Comparison of ENCODE assay signal across 8 cellular contexts in the genomic region with DNA sequence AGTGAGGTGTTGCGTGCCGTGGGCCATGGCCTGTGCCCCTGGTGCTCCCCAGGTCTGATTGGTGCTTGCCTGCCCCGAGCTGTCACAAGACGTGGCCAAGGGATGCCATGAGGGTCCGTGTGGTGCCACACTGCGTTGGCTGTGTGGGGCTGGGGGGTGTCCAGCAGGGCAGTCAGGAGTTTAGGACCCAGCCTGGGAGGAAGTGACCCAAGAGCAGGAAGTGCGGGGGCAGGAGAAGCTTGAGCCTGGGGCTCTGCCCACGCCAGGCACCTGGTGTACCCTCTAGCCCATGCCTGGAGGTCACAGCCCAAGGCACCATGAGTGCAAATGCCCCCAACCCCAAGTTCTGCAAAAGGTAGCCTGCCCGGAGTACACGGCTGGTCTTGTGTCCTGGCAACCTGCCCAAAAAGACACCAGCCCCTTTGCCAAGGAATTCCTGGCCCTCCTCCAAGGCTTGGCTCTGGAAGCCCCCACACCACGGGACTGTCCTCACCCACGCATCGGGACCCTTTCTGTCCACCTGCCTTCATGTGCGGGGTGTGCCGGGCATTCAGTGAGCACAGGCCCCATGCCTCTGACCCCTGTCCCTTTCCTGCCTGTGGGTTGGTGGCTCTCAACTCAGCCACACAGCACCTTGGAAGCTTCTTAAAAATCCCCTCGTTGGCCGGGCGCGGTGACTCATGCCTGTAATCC. TPM values are rescaled to one million over a fixed set of nuclear protein-coding genes. Genes with fewer than 3 reads are reported as not detected.
DNase-seq lines count a peak whose midpoint lies in the region; ATAC-seq and TF ChIP-seq lines count a peak whose summit lies in the region.
"Had no signal": no experiment of that assay in that cellular context is flagged by ENCODE, and none has a peak within 500 bp of the region (broad histone marks: within the 10 kb centered on the region; RNA-seq: fewer than 3 reads in every experiment).

No MANE protein-coding gene starts in this region.

- peak; percentile 13 to 44 for ATAC-seq in left cardiac atrium

- POLR2A ChIA-PET in HEK293 (lab: Yijun Ruan, JAX): interaction anchor here (0.8 to 1.0 kb wide), 2 partner anchors 25 to 103 kb away, joined by 3 to 5 read pairs; a partner anchor contains a TSS
- POLR2A ChIA-PET in activated CD4-positive, alpha-beta memory T cell treated with anti-CD3 and anti-CD28 coated beads, Interleukin-2, amount 10 ng/mL, durations not matched to agents 7 days and 5 days (lab: Charles Lee): interaction anchor here (0.8 to 2.6 kb wide), 6 partner anchors 9 to 34 kb away, joined by 4 to 20 read pairs (median 5); a partner anchor contains a TSS

- 39 to 63% (median 56%) methylated on average over 16 to 19 of the region's 19 CpGs for WGBS in spleen, 5 donors

- H3K9me3 ChIP-seq in HEK293 (ENCODE audit: control insufficient read depth, insufficient read depth, low read depth, low read length): no peaks in the 10 kb centered on the region
- H3K9me3 ChIP-seq in spleen: no peaks in the 10 kb centered on the region

- no peak for TF ChIP-seq POLR2A in spleen (IDR thresholded peaks at IDR 0.05)

- H3K36me3 ChIP-seq in HEK293 (ENCODE audit: control insufficient read depth in 2 of 2, insufficient read depth in 1 of 2, low read length in 2 of 2) (peaks cover 9 to 43% of the 10 kb centered on the region in 2 experiments; a peak in 2 of 3 replicates), spleen (peaks cover 0 to 69% (median 35%) of the 10 kb centered on the region in 6 donors)

- intact Hi-C loops in left cardiac atrium (cut with DNase I) (loop anchor here in 1 of 2 donors (2.0 kb wide), 1 partner anchor 33 kb away; a partner anchor contains a TSS), spleen (cut with DNase I; ENCODE audit: low total_unique reads) (no loop called here)

- no peaks in the 10 kb centered on the region for H3K27me3 Mint-ChIP-seq in activated CD4-positive, alpha-beta memory T cell treated with anti-CD3 and anti-CD28 coated beads, Interleukin-2, amount 10 ng/mL, durations not matched to agents 7 days and 5 days

- H3K27ac ChIP-seq in HEK293 (ENCODE audit: extremely low read depth, low read depth, low read length) (no peak overlapping the region), spleen (peak overlapping the region; percentile 4 to 92 (median 86))

- peak overlapping the region; percentile 73 for H3K4me3 Mint-ChIP-seq in activated CD4-positive, alpha-beta memory T cell treated with anti-CD3 and anti-CD28 coated beads, Interleukin-2, amount 10 ng/mL, durations not matched to agents 7 days and 5 days

- 0 out of 2 replicates have a peak, but pooled peaks cover 5% of the 10 kb centered on the region for H3K4me1 ChIP-seq in HEK293 (ENCODE audit: control insufficient read depth, insufficient read depth, low read length)
- peaks cover 56 to 69% (median 58%) of the 10 kb centered on the region in 6 donors for H3K4me1 ChIP-seq in spleen

- H3K4me3 ChIP-seq in HEK293 (ENCODE audit: low read depth, low read length) (no peak overlapping the region), spleen (peak overlapping the region in 2 of 8 donors; percentile 35 to 66)

- CTCF ChIA-PET in HEK293 (lab: Yijun Ruan, JAX): interaction anchor here (3.9 to 4.7 kb wide), 2 partner anchors 16 to 101 kb away, joined by 14 to 19 read pairs; no protein-coding TSS in a partner anchor
- CTCF ChIA-PET in activated CD4-positive, alpha-beta memory T cell treated with anti-CD3 and anti-CD28 coated beads, Interleukin-2, amount 10 ng/mL, durations not matched to agents 7 days and 5 days (lab: Charles Lee): interaction anchor here (0.9 to 2.9 kb wide), 3 partner anchors 16 to 33 kb away, joined by 3 to 36 read pairs (median 4); a partner anchor contains a TSS

- peaks cover 11% of the 10 kb centered on the region for H3K36me3 Mint-ChIP-seq in activated CD4-positive, alpha-beta memory T cell treated with anti-CD3 and anti-CD28 coated beads, Interleukin-2, amount 10 ng/mL, durations not matched to agents 7 days and 5 days (ENCODE audit: low read depth)

- H3K4me1 Mint-ChIP-seq in activated CD4-positive, alpha-beta memory T cell treated with anti-CD3 and anti-CD28 coated beads, Interleukin-2, amount 10 ng/mL, durations not matched to agents 7 days and 5 days: peaks cover 56% of the 10 kb centered on the region

- H3K27ac Mint-ChIP-seq in activated CD4-positive, alpha-beta memory T cell treated with anti-CD3 and anti-CD28 coated beads, Interleukin-2, amount 10 ng/mL, durations not matched to agents 7 days and 5 days: peak overlapping the region; percentile 97

- H3K27me3 ChIP-seq in spleen (replicated peaks in 1 of 7): no peaks in the 10 kb centered on the region

- H3K9me3 Mint-ChIP-seq in activated CD4-positive, alpha-beta memory T cell treated with anti-CD3 and anti-CD28 coated beads, Interleukin-2, amount 10 ng/mL, durations not matched to agents 7 days and 5 days: no peaks in the 10 kb centered on the region

- DNase-seq in activated CD4-positive, alpha-beta memory T cell treated with anti-CD3 and anti-CD28 coated beads, Interleukin-2, amount 10 ng/mL, durations not matched to agents 7 days and 5 days: peak; percentile 33
- no peak for DNase-seq in left cardiac atrium
- DNase-seq in spleen: no peak
- no peak for DNase-seq in NCI-H2171 (lab: John Stamatoyannopoulos, UW)
- DNase-seq in SHP77 (lab: John Stamatoyannopoulos, UW): no peak
- DNase-seq in medulla oblongata (ENCODE audit: extremely low spot score): no peak
- DNase-seq: cortex of kidney had no signal

- TF ChIP-seq CTCF in HEK293 (tag by site-specific recombination; IDR thresholded peaks at IDR 0.05) (no peak), spleen (IDR thresholded peaks at IDR 0.05 in 8 of 11, conservative IDR thresholded peaks at IDR 0.05 in 3 of 11) (no peak)

TF ChIP-seq in HEK293, 187 proteins besides CTCF, POLR2A, EP300 and RAD21 (continues in another document):
- TF ChIP-seq ZFHX2 (tag by site-specific recombination; conservative IDR thresholded peaks at IDR 0.05) (peak; percentile 44), KLF9 (tag by site-specific recombination; IDR thresholded peaks at IDR 0.05; ENCODE audit: low read depth) (no peak), ZIC2 (tag by site-specific recombination; IDR thresholded peaks at IDR 0.05) (0 out of 2 replicates have a peak, but pooled peaks have one; percentile 4), EGR2 (tag by site-specific recombination; IDR thresholded peaks at IDR 0.05; ENCODE audit: low read depth) (peak; percentile 50; the same call in 1 of the 2 replicates), YY2 (tag by site-specific recombination; IDR thresholded peaks at IDR 0.05) (no peak)
- TF ChIP-seq, protein P1, sequence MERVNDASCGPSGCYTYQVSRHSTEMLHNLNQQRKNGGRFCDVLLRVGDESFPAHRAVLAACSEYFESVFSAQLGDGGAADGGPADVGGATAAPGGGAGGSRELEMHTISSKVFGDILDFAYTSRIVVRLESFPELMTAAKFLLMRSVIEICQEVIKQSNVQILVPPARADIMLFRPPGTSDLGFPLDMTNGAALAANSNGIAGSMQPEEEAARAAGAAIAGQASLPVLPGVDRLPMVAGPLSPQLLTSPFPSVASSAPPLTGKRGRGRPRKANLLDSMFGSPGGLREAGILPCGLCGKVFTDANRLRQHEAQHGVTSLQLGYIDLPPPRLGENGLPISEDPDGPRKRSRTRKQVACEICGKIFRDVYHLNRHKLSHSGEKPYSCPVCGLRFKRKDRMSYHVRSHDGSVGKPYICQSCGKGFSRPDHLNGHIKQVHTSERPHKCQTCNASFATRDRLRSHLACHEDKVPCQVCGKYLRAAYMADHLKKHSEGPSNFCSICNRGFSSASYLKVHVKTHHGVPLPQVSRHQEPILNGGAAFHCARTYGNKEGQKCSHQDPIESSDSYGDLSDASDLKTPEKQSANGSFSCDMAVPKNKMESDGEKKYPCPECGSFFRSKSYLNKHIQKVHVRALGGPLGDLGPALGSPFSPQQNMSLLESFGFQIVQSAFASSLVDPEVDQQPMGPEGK (tag by site-specific recombination; IDR thresholded peaks at IDR 0.05): peak; percentile 11; the same call in 1 of the 2 replicates
- TF ChIP-seq, protein P2, sequence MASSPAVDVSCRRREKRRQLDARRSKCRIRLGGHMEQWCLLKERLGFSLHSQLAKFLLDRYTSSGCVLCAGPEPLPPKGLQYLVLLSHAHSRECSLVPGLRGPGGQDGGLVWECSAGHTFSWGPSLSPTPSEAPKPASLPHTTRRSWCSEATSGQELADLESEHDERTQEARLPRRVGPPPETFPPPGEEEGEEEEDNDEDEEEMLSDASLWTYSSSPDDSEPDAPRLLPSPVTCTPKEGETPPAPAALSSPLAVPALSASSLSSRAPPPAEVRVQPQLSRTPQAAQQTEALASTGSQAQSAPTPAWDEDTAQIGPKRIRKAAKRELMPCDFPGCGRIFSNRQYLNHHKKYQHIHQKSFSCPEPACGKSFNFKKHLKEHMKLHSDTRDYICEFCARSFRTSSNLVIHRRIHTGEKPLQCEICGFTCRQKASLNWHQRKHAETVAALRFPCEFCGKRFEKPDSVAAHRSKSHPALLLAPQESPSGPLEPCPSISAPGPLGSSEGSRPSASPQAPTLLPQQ (tag by site-specific recombination; IDR thresholded peaks at IDR 0.05): no peak

RNA-seq across cellular contexts. Expression of a gene that starts 24.9 kb away (rescaled TPM):
- 10 to 100 TPM; 19.1 to 20.4 TPM for total RNA-seq in activated CD4-positive, alpha-beta memory T cell treated with anti-CD3 and anti-CD28 coated beads, Interleukin-2, amount 10 ng/mL, durations not matched to agents 7 days and 5 days
- 10 to 100 TPM; 21.1 to 22.3 TPM for total RNA-seq in left cardiac atrium
- 10 to 100 TPM in 4 of 7 donors, 1 to 10 TPM in 3; 6.4 to 24.2 (median 13.8) TPM for total RNA-seq in spleen
- 10 to 100 TPM; 17.1 to 24.0 (median 17.9) TPM for polyA plus RNA-seq in spleen

RNA-seq across cellular contexts. Expression of a gene that starts 29.6 kb away (rescaled TPM):
- 1 to 10 TPM; 8.3 to 8.6 TPM for total RNA-seq in activated CD4-positive, alpha-beta memory T cell treated with anti-CD3 and anti-CD28 coated beads, Interleukin-2, amount 10 ng/mL, durations not matched to agents 7 days and 5 days
- total RNA-seq in left cardiac atrium (1 to 10 TPM; 4.8 to 8.2 TPM), spleen (1 to 10 TPM in 4 of 7 donors, under 1 TPM in 2, not detected in 1; 0.79 to 5.1 (median 1.6) TPM)
- 1 to 10 TPM; 2.1 to 2.9 (median 2.5) TPM for polyA plus RNA-seq in spleen

RNA-seq across cellular contexts. Expression of a gene that starts 32.1 kb away (rescaled TPM):
- total RNA-seq in activated CD4-positive, alpha-beta memory T cell treated with anti-CD3 and anti-CD28 coated beads, Interleukin-2, amount 10 ng/mL, durations not matched to agents 7 days and 5 days: 10 to 100 TPM; 62.1 to 64.0 TPM
- 10 to 100 TPM; 31.4 to 39.4 TPM for total RNA-seq in left cardiac atrium
- total RNA-seq in spleen: 10 to 100 TPM; 37.2 to 77.4 (median 66.2) TPM
- 10 to 100 TPM; 26.1 to 44.0 (median 31.3) TPM for polyA plus RNA-seq in spleen

RNA-seq across cellular contexts. Expression of a gene that starts 34.2 kb away (rescaled TPM):
- total RNA-seq in activated CD4-positive, alpha-beta memory T cell treated with anti-CD3 and anti-CD28 coated beads, Interleukin-2, amount 10 ng/mL, durations not matched to agents 7 days and 5 days: 10 to 100 TPM; 71.7 to 82.5 TPM
- total RNA-seq in left cardiac atrium: 1 to 10 TPM; 5.2 to 8.4 TPM
- 10 to 100 TPM in 5 of 7 donors, 1 to 10 TPM in 2; 9.4 to 17.9 (median 10.6) TPM for total RNA-seq in spleen
- 1 to 10 TPM; 3.8 to 7.4 (median 5.7) TPM for polyA plus RNA-seq in spleen
